ENCODE assay signal across 28 cellular contexts in the genomic region with DNA sequence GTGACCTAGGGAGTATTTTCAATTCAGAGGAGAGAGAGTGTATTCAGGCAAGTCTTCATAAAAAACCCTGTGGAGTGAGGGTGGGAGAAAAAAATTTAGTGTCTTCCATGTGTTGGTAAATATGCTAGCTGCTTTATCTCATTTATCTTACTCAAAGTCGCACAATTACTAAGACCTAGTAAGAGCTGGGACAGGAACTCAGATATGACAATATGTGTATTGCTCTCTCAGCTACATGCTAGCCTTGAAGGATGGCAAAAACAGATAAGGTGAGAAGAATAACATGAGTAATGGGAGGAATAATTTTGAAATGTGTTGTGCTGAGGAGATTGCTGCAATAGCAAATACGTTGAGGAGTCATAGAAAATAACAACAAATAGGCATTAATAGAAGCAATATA.
"Had no signal": no experiment of that assay in that cellular context is flagged by ENCODE, and none has a peak within 500 bp of the region (broad histone marks: within the 10 kb centered on the region; RNA-seq: fewer than 3 reads in every experiment).

No MANE protein-coding gene starts in this region.

- H3K36me3 ChIP-seq: stomach, suprapubic skin, thoracic aorta, thyroid gland, tibial artery, tibial nerve, transverse colon, upper lobe of left lung, upper lobe of right lung, uterus, vagina had no signal

- H3K27ac Mint-ChIP-seq: stimulated activated effector memory CD8-positive, alpha-beta T cell treated with anti-CD3 and anti-CD28 coated beads, Interleukin-12 subunit alpha, Interleukin-12 subunit beta, amount 100 ng/mL, for 72 hours; stimulated activated memory B cell treated with anti-CD40 and anti-IgM and Interleukin-4, amounts not matched to agents 10 μg/mL and 1 μg/mL and 100 μg/mL, for 72 hours; stimulated activated naive B cell treated with anti-CD40 and anti-IgM and Interleukin-4, amounts not matched to agents 10 μg/mL and 1 μg/mL and 100 μg/mL, for 72 hours; stimulated activated naive CD8-positive, alpha-beta T cell treated with anti-CD3 and anti-CD28 coated beads, Interleukin-15, amount 100 ng/mL, for 72 hours; stimulated activated naive CD8-positive, alpha-beta T cell treated with anti-CD3 and anti-CD28 coated beads, Interleukin-15, Interleukin-2, amounts not matched to agents 100 ng/mL and 50 ng/mL, for 24 hours; type B pancreatic cell had no signal

- H3K27ac ChIP-seq: stomach, suprapubic skin, testis, thoracic aorta, thyroid gland, tibial artery, tibial nerve, transverse colon, upper lobe of left lung, upper lobe of right lung, uterus, vagina had no signal

- DNase-seq: stimulated activated CD4-positive, alpha-beta T cell treated with anti-CD3 and anti-CD28 coated beads, Interleukin-2, amount 100 ng/mL, for 48 hours; stimulated activated CD4-positive, alpha-beta T cell treated with anti-CD3 and anti-CD28 coated beads, Interleukin-4, amount 100 ng/mL, for 1 hour; stimulated activated CD4-positive, alpha-beta T cell treated with anti-CD3 and anti-CD28 coated beads, Interleukin-4, amount 100 ng/mL, for 24 hours; stimulated activated CD4-positive, alpha-beta T cell treated with anti-CD3 and anti-CD28 coated beads, Interleukin-4, amount 100 ng/mL, for 4 hours; stimulated activated CD8-positive, alpha-beta memory T cell treated with anti-CD3 and anti-CD28 coated beads, Interleukin-4, amount 100 ng/mL, for 48 hours; stimulated activated naive B cell treated with anti-CD40 and anti-IgM and Interleukin-4, amounts not matched to agents 10 μg/mL and 1 μg/mL and 100 μg/mL, for 72 hours; stimulated activated naive CD4-positive, alpha-beta T cell treated with Interleukin-2 at 50 U/mL for 16 hours; stimulated activated naive CD8-positive, alpha-beta T cell treated with anti-CD3 and anti-CD28 coated beads, Interleukin-15, amount 100 ng/mL, for 72 hours; stimulated activated naive CD8-positive, alpha-beta T cell treated with anti-CD3 and anti-CD28 coated beads, Interleukin-15, Interleukin-2, amounts not matched to agents 100 U/mL and 50 U/mL, for 24 hours; stomach; substantia nigra; testis; thyroid gland; tibial artery; transverse colon; trophoblast cell; upper lobe of left lung; upper lobe of right lung; uterus had no signal

- H3K36me3 Mint-ChIP-seq: stimulated activated effector memory CD8-positive, alpha-beta T cell treated with anti-CD3 and anti-CD28 coated beads, Interleukin-12 subunit alpha, Interleukin-12 subunit beta, amount 100 ng/mL, for 72 hours; stimulated activated memory B cell treated with anti-CD40 and anti-IgM and Interleukin-4, amounts not matched to agents 10 μg/mL and 1 μg/mL and 100 μg/mL, for 72 hours; stimulated activated naive B cell treated with anti-CD40 and anti-IgM and Interleukin-4, amounts not matched to agents 10 μg/mL and 1 μg/mL and 100 μg/mL, for 72 hours; type B pancreatic cell had no signal

- H3K4me3 ChIP-seq: stomach, suprapubic skin, testis, thoracic aorta, thyroid gland, tibial artery, tibial nerve, transverse colon, upper lobe of left lung, upper lobe of right lung, uterus, vagina had no signal

- FAIRE-seq: urothelium cell line had no signal

- H3K9me3 ChIP-seq: suprapubic skin, testis, thoracic aorta, thyroid gland, tibial artery, transverse colon, upper lobe of left lung, upper lobe of right lung, vagina had no signal

- H3K27me3 ChIP-seq: stomach, suprapubic skin, testis, thyroid gland, tibial artery, tibial nerve, transverse colon, upper lobe of left lung, upper lobe of right lung, uterus, vagina had no signal

- H3K4me3 Mint-ChIP-seq: stimulated activated effector memory CD8-positive, alpha-beta T cell treated with anti-CD3 and anti-CD28 coated beads, Interleukin-12 subunit alpha, Interleukin-12 subunit beta, amount 100 ng/mL, for 72 hours; stimulated activated memory B cell treated with anti-CD40 and anti-IgM and Interleukin-4, amounts not matched to agents 10 μg/mL and 1 μg/mL and 100 μg/mL, for 72 hours; stimulated activated naive B cell treated with anti-CD40 and anti-IgM and Interleukin-4, amounts not matched to agents 10 μg/mL and 1 μg/mL and 100 μg/mL, for 72 hours; stimulated activated naive CD8-positive, alpha-beta T cell treated with anti-CD3 and anti-CD28 coated beads, Interleukin-15, amount 100 ng/mL, for 72 hours; stimulated activated naive CD8-positive, alpha-beta T cell treated with anti-CD3 and anti-CD28 coated beads, Interleukin-15, Interleukin-2, amounts not matched to agents 100 ng/mL and 50 ng/mL, for 24 hours; type B pancreatic cell had no signal

- H3K27me3 Mint-ChIP-seq: stimulated activated memory B cell treated with anti-CD40 and anti-IgM and Interleukin-4, amounts not matched to agents 10 μg/mL and 1 μg/mL and 100 μg/mL, for 72 hours; stimulated activated naive B cell treated with anti-CD40 and anti-IgM and Interleukin-4, amounts not matched to agents 10 μg/mL and 1 μg/mL and 100 μg/mL, for 72 hours; stimulated activated naive CD8-positive, alpha-beta T cell treated with anti-CD3 and anti-CD28 coated beads, Interleukin-15, amount 100 ng/mL, for 72 hours; stimulated activated naive CD8-positive, alpha-beta T cell treated with anti-CD3 and anti-CD28 coated beads, Interleukin-15, Interleukin-2, amounts not matched to agents 100 ng/mL and 50 ng/mL, for 24 hours; type B pancreatic cell had no signal

- H3K4me1 Mint-ChIP-seq: stimulated activated effector memory CD8-positive, alpha-beta T cell treated with anti-CD3 and anti-CD28 coated beads, Interleukin-12 subunit alpha, Interleukin-12 subunit beta, amount 100 ng/mL, for 72 hours; stimulated activated memory B cell treated with anti-CD40 and anti-IgM and Interleukin-4, amounts not matched to agents 10 μg/mL and 1 μg/mL and 100 μg/mL, for 72 hours; stimulated activated naive B cell treated with anti-CD40 and anti-IgM and Interleukin-4, amounts not matched to agents 10 μg/mL and 1 μg/mL and 100 μg/mL, for 72 hours; stimulated activated naive CD8-positive, alpha-beta T cell treated with anti-CD3 and anti-CD28 coated beads, Interleukin-15, amount 100 ng/mL, for 72 hours had no signal

- ATAC-seq: stimulated activated effector memory CD8-positive, alpha-beta T cell treated with anti-CD3 and anti-CD28 coated beads, Interleukin-12 subunit alpha, Interleukin-12 subunit beta, amount 100 ng/mL, for 72 hours; stimulated activated memory B cell treated with anti-CD40 and anti-IgM and Interleukin-4, amounts not matched to agents 10 μg/mL and 1 μg/mL and 100 μg/mL, for 72 hours; stimulated activated naive B cell treated with anti-CD40 and anti-IgM and Interleukin-4, amounts not matched to agents 10 μg/mL and 1 μg/mL and 100 μg/mL, for 72 hours; stimulated activated naive CD8-positive, alpha-beta T cell treated with anti-CD3 and anti-CD28 coated beads, Interleukin-15, amount 100 ng/mL, for 72 hours; stimulated activated naive CD8-positive, alpha-beta T cell treated with anti-CD3 and anti-CD28 coated beads, Interleukin-15, Interleukin-2, amounts not matched to agents 100 U/mL and 50 U/mL, for 24 hours; upper lobe of right lung had no signal

- H3K4me1 ChIP-seq: stomach, suprapubic skin, testis, thyroid gland, tibial artery, tibial nerve, transverse colon, upper lobe of left lung, upper lobe of right lung, uterus, vagina had no signal
